ENCODE assay signal across 8 cellular contexts in the genomic region with DNA sequence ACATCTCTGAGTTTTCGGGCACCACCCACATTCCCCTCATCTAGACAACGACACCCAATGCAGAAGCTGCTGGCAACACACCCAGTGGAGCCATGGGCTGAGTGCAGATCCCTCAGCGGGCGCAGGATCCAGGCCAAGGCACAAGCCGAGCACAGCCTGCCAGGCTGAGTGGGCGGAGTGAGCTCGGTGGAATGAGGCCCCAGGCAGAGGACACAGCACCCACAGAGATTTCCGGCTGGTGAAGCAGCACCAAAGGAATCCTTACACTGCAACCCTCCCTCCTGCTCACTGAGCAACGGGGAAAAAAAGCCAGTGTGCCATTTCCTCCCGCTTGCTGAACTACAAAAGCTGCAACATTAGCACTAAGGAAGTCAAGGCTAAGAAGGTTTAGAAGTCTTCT. TPM values are rescaled to one million over a fixed set of nuclear protein-coding genes. Genes with fewer than 3 reads are reported as not detected.
DNase-seq lines count a peak whose midpoint lies in the region; ATAC-seq, FAIRE-seq and TF ChIP-seq lines count a peak whose summit lies in the region.

No MANE protein-coding gene starts in this region.

- H3K36me3 ChIP-seq in bronchial epithelial cell (ENCODE audit: control insufficient read depth, insufficient read depth, low read length) (no peaks in the 10 kb centered on the region), mucosa of descending colon (ENCODE audit: low read depth) (no peaks in the 10 kb centered on the region), tibial artery (peaks cover 0 to 3% (median 0%) of the 10 kb centered on the region in 3 donors)

- H3K9me3 ChIP-seq in mucosa of descending colon, result no peaks in the 10 kb centered on the region
- H3K9me3 ChIP-seq in tibial artery, result no peaks in the 10 kb centered on the region

- ATAC-seq in mucosa of descending colon, result peak; percentile 69
- ATAC-seq in HG02588 (IDR thresholded peaks at IDR 0.05; ENCODE audit: unreplicated experiment), result no peak
- no peak for ATAC-seq in GM21619 (IDR thresholded peaks at IDR 0.05; ENCODE audit: unreplicated experiment)

- peak; percentile 24 for DNase-seq in ELF-1 (ENCODE audit: low read depth, low spot score)
- peak; percentile 68 for DNase-seq in UCSD-AML1 (lab: John Stamatoyannopoulos, UW; ENCODE audit: unreplicated experiment)
- DNase-seq in bronchial epithelial cell (ENCODE audit: low read depth), result peak; percentile 78
- peak; percentile 11 to 68 (median 38) for DNase-seq in mucosa of descending colon
- peak; percentile 29 to 85 for DNase-seq in tibial artery
- DNase-seq in OCI-M2 (lab: John Stamatoyannopoulos, UW; ENCODE audit: unreplicated experiment), result no peak

- peak; percentile 28 for FAIRE-seq in bronchial epithelial cell (lab: Jason Lieb, UNC)

- TF ChIP-seq CTCF in bronchial epithelial cell (IDR thresholded peaks at IDR 0.05; ENCODE audit: insufficient read depth, low read length, severe bottlenecking) (no peak), mucosa of descending colon (IDR thresholded peaks at IDR 0.05) (no peak), tibial artery (IDR thresholded peaks at IDR 0.05) (no peak)

- no peaks in the 10 kb centered on the region for H3K27me3 ChIP-seq in bronchial epithelial cell (ENCODE audit: control insufficient read depth, insufficient read depth, low read length)
- no peaks in the 10 kb centered on the region for H3K27me3 ChIP-seq in tibial artery

- peak overlapping the region in 1 of 2 donors; percentile 50 for H3K27ac ChIP-seq in tibial artery

- no peaks in the 10 kb centered on the region for H3K4me1 ChIP-seq in mucosa of descending colon (ENCODE audit: low read depth)
- H3K4me1 ChIP-seq in tibial artery, result peaks cover 0 to 21% (median 14%) of the 10 kb centered on the region in 4 donors

- H3K4me3 ChIP-seq in bronchial epithelial cell (ENCODE audit: low read depth, low read length), result no peak overlapping the region
- no peak overlapping the region for H3K4me3 ChIP-seq in mucosa of descending colon
- peak overlapping the region; percentile 1 to 15 for H3K4me3 ChIP-seq in tibial artery

- intact Hi-C loops in mucosa of descending colon (cut with DNase I, micrococcal nuclease) (no loop called here), tibial artery (cut with DNase I; ENCODE audit: low total_unique reads) (no loop called here)

RNA-seq across cellular contexts. Expression of a gene that starts 34.2 kb away (rescaled TPM):
- 12.2 and 15.3 TPM in 2 replicates for total RNA-seq in bronchial epithelial cell
- 10 to 100 TPM in 1 of 3 donors, 1 to 10 TPM in 2; 9.3 to 22.2 (median 9.5) TPM for total RNA-seq in mucosa of descending colon

Comparison
In these comparisons a context has a peak if more than half of its experiments do, and no peak if none do; other contexts are left out.
1. H3K4me3 ChIP-seq: peak in tibial artery (2 of 2); none in bronchial epithelial cell (single experiment) and mucosa of descending colon (single experiment).